In the genomic region with DNA sequence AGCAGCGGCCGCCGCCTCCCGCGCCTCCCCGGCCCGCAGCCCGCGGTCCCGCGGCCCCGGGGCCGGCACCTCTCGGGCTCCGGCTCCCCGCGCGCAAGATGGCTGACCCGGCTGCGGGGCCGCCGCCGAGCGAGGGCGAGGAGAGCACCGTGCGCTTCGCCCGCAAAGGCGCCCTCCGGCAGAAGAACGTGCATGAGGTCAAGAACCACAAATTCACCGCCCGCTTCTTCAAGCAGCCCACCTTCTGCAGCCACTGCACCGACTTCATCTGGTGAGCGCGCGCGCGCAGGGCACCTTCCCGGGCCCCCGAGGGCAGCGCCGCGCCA, we compare ENCODE assay signal across 8 cellular contexts. TPM values are rescaled to one million over a fixed set of nuclear protein-coding genes. Genes with fewer than 3 reads are reported as not detected.
DNase-seq lines count a peak whose midpoint lies in the region; ATAC-seq and TF ChIP-seq lines count a peak whose summit lies in the region.

No MANE protein-coding gene starts in this region.

- 0% methylated on average over 35 of the region's 45 CpGs for WGBS in prostate gland

- intact Hi-C loops in ascending aorta (cut with DNase I) = no loop called here
- intact Hi-C loops in prostate gland (cut with DNase I) = loop anchor here (5.0 kb wide), 1 partner anchor 66 kb away; no protein-coding TSS in a partner anchor
- intact Hi-C loops in sciatic nerve (cut with DNase I) = loop anchor here (10.0 kb wide), 1 partner anchor 101 kb away; no protein-coding TSS in a partner anchor

- H3K4me1 ChIP-seq in ascending aorta (no peaks in the 10 kb centered on the region), prostate gland (replicated peaks) (no peaks in the 10 kb centered on the region)

- TF ChIP-seq POLR2A in prostate gland (IDR thresholded peaks at IDR 0.05) = no peak

- ATAC-seq in GM18867 (IDR thresholded peaks at IDR 0.05; ENCODE audit: unreplicated experiment) = peak; percentile 11
- ATAC-seq in HG02981 (IDR thresholded peaks at IDR 0.05; ENCODE audit: unreplicated experiment) = peak; percentile 3
- ATAC-seq in sciatic nerve = no peak

- H3K4me3 ChIP-seq in ascending aorta (peak overlapping the region; percentile 40 to 66), prostate gland (peak overlapping the region; percentile 30 to 34)

- H3K27me3 ChIP-seq in ascending aorta (no peaks in the 10 kb centered on the region), prostate gland (replicated peaks; ENCODE audit: insufficient read depth) (peaks cover 5% of the 10 kb centered on the region)

- no peak for DNase-seq in ascending aorta (ENCODE audit: low spot score in 2 of 2)
- DNase-seq in prostate gland (ENCODE audit: low spot score) = no peak
- no peak for DNase-seq in sciatic nerve (ENCODE audit: low spot score)
- no peak for DNase-seq in SHP77 (lab: John Stamatoyannopoulos, UW)
- DNase-seq in NCI-H226 = no peak
- no peak for DNase-seq in inferior parietal cortex (ENCODE audit: extremely low spot score)

- H3K9me3 ChIP-seq in ascending aorta (no peaks in the 10 kb centered on the region), prostate gland (no peaks in the 10 kb centered on the region)

- TF ChIP-seq CTCF in ascending aorta (IDR thresholded peaks at IDR 0.05) (no peak), prostate gland (IDR thresholded peaks at IDR 0.05) (no peak)

- no peaks in the 10 kb centered on the region for H3K36me3 ChIP-seq in ascending aorta
- H3K36me3 ChIP-seq in prostate gland = no peaks in the 10 kb centered on the region

- H3K27ac ChIP-seq in ascending aorta (no peak overlapping the region), prostate gland (no peak overlapping the region)

RNA-seq across cellular contexts. Expression of a gene that starts 0.3 kb away (rescaled TPM):
- total RNA-seq in ascending aorta (1.2 TPM), prostate gland (10 to 100 TPM in 1 of 2 donors, 1 to 10 TPM in 1; 2.9 to 28.6 TPM), sciatic nerve (12.7 TPM)
